Comparison of ENCODE assay signal across 8 cellular contexts in the genomic region with DNA sequence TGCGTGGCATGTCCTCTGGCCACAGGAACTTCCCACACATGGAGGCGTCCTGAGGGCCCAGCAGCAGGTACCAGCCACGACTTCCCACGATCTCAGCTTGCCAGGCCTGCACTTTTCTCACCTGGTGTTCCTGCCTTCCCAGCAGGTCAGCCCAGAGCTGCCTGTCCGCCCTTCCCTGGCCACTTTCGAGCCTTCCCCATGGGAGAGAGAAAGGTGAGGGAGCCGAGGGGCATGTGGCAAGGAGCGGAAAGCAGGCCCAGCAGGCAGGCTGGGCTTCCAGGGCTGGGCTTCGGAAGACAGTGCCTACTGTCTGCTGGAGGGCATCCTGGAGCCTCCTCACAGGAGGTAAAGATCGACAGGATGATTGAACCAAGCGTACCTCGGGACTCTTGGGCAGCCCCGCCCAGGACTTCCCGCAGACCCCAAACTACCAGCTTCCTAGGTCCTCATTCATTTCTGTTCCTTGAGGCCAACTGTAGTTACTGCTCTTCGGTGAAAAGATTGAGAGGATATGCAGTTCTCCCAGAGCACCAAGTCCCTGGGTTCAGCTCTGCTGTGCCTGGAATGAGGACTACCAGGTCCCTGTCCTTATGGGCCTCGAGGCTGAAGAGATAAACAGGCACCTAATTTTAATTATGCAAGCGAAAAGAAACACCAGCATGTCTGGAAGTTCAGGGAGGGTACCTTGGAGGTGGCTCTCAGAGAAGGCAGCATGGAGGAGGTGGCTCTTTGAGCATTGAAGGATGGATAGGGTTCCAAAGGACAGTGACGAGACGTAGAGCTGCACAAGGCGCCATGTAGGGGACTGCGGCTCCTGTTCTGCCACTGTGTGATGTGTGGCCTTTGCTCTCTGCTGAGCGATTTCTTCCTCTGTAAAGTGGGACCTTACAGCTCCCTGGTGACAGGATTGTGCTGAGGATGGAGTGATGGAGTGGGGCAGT.
A peak's percentile ranks its signal among the peaks of the same experiment; 100 is the strongest.
DNase-seq lines count a peak whose midpoint lies in the region; ATAC-seq and TF ChIP-seq lines count a peak whose summit lies in the region.

No MANE protein-coding gene starts in this region.

- H3K27ac ChIP-seq in A673 (ENCODE audit: low read depth, low read length, poor library complexity, severe bottlenecking) (peak overlapping the region; percentile 34), PC-9 (peak overlapping the region; percentile 35), esophagus squamous epithelium (peak overlapping the region; percentile 59 to 96 (median 84))

- no TSS peak for BruUV-seq in A673 (replicated peaks; lab: Mats Ljungman, UMichigan)
- TSS peak; percentile 52 for BruUV-seq in PC-9 (replicated peaks; lab: Mats Ljungman, UMichigan)

- intact Hi-C loops in A673 (cut with micrococcal nuclease; ENCODE audit: unreplicated experiment) (no loop called here), PC-9 (cut with micrococcal nuclease; ENCODE audit: unreplicated experiment) (loop anchor here (10.0 kb wide), 1 partner anchor 288 kb away; a partner anchor contains a TSS), esophagus squamous epithelium (cut with DNase I) (no loop called here), posterior vena cava (cut with DNase I) (no loop called here)

- H3K27me3 ChIP-seq in A673 (replicated peaks; ENCODE audit: insufficient read depth, low read depth, low read length, poor library complexity) = no peaks in the 10 kb centered on the region
- no peaks in the 10 kb centered on the region for H3K27me3 ChIP-seq in PC-9 (ENCODE audit: insufficient read depth, low read depth)
- no peaks in the 10 kb centered on the region for H3K27me3 ChIP-seq in esophagus squamous epithelium
- H3K27me3 ChIP-seq in BE2C = no peaks in the 10 kb centered on the region

- peaks cover 16% of the 10 kb centered on the region; the same call in 1 of the 2 replicates for H3F3A ChIP-seq in PC-9 (ENCODE audit: insufficient read depth, low read depth)

- H2AFZ ChIP-seq in PC-9 = no peak overlapping the region

- H3K4me3 ChIP-seq in A673 (ENCODE audit: low read depth, low read length, poor library complexity, severe bottlenecking) = no peak overlapping the region
- no peak overlapping the region for H3K4me3 ChIP-seq in PC-9
- H3K4me3 ChIP-seq in esophagus squamous epithelium = no peak overlapping the region
- H3K4me3 ChIP-seq in BE2C (ENCODE audit: low read depth, low read length) = no peak overlapping the region

- H3K27me3 Mint-ChIP-seq in progenitor cell of endocrine pancreas = no peaks in the 10 kb centered on the region

- DNase-seq in A673 (ENCODE audit: low spot score) = no peak
- DNase-seq in PC-9 = no peak
- no peak for DNase-seq in esophagus squamous epithelium (lab: John Stamatoyannopoulos, UW)
- DNase-seq in progenitor cell of endocrine pancreas (ENCODE audit: low spot score, unreplicated experiment) = no peak
- DNase-seq in BE2C = no peak
- DNase-seq in posterior vena cava (ENCODE audit: low spot score) = no peak
- no peak for DNase-seq in activated CD4-positive, alpha-beta T cell treated with anti-CD3 and anti-CD28 coated beads, Interleukin-2, amount 50 U/mL, for 1 hour

- no peak for ATAC-seq in HG02938 (IDR thresholded peaks at IDR 0.05; ENCODE audit: unreplicated experiment)

- H3K4me1 ChIP-seq in A673 (ENCODE audit: insufficient read depth, low read length, poor library complexity, severe bottlenecking) (peaks cover 27% of the 10 kb centered on the region), PC-9 (replicated peaks; ENCODE audit: insufficient read depth) (peaks cover 62% of the 10 kb centered on the region), esophagus squamous epithelium (peaks cover 46 to 100% (median 89%) of the 10 kb centered on the region in 3 donors), BE2C (peaks cover 73% of the 10 kb centered on the region)

- H3K9me2 ChIP-seq in PC-9 (ENCODE audit: insufficient read depth) = no peaks in the 10 kb centered on the region

- peak overlapping the region; percentile 37; the same call in 1 of the 2 replicates for H3K4me2 ChIP-seq in PC-9

- H3K36me3 Mint-ChIP-seq in progenitor cell of endocrine pancreas (ENCODE audit: insufficient read depth) = peaks cover 1% of the 10 kb centered on the region

- CTCF ChIA-PET in A673 (lab: Charles Lee) (no interaction called here), PC-9 (lab: Charles Lee) (interaction anchor here (0.6 to 1.9 kb wide), 2 partner anchors 38 to 78 kb away, joined by 5 read pairs; no protein-coding TSS in a partner anchor)

- peak overlapping the region; percentile 40 for H3K4me3 Mint-ChIP-seq in progenitor cell of endocrine pancreas (ENCODE audit: low read depth)

- no peaks in the 10 kb centered on the region for H4K20me1 ChIP-seq in PC-9 (ENCODE audit: insufficient read depth)

- peaks cover 72% of the 10 kb centered on the region for H3K79me2 ChIP-seq in PC-9 (ENCODE audit: low read depth)

- no peak for TF ChIP-seq POLR2A in esophagus squamous epithelium (IDR thresholded peaks at IDR 0.05)

- no peaks in the 10 kb centered on the region for H3K9me3 Mint-ChIP-seq in progenitor cell of endocrine pancreas (ENCODE audit: low read depth)

- 90 to 92% methylated on average over 10 to 11 of the region's 22 CpGs for WGBS in esophagus squamous epithelium, 2 donors

- TF ChIP-seq CTCF in A673 (conservative IDR thresholded peaks at IDR 0.05; ENCODE audit: low read depth, low read length) = no peak
- TF ChIP-seq CTCF in PC-9 (conservative IDR thresholded peaks at IDR 0.05) = no peak
- no peak for TF ChIP-seq CTCF in esophagus squamous epithelium (IDR thresholded peaks at IDR 0.05)
- no peak for TF ChIP-seq CTCF in progenitor cell of endocrine pancreas (IDR thresholded peaks at IDR 0.05; ENCODE audit: unreplicated experiment)
- TF ChIP-seq CTCF in BE2C (IDR thresholded peaks at IDR 0.05; ENCODE audit: low read depth, low read length) = no peak

- peak overlapping the region; percentile 96 for H3K27ac Mint-ChIP-seq in progenitor cell of endocrine pancreas

- POLR2A ChIA-PET in A673 (lab: Charles Lee; ENCODE audit: low non-redundant PET) = no interaction called here
- POLR2A ChIA-PET in PC-9 (lab: Charles Lee; ENCODE audit: unreplicated experiment) = no interaction called here

- no peaks in the 10 kb centered on the region for H3K36me3 ChIP-seq in A673 (ENCODE audit: insufficient read depth, low read length, poor library complexity, severe bottlenecking)
- no peaks in the 10 kb centered on the region for H3K36me3 ChIP-seq in PC-9 (ENCODE audit: low read depth)
- peaks cover 0 to 54% (median 0%) of the 10 kb centered on the region in 3 donors for H3K36me3 ChIP-seq in esophagus squamous epithelium
- peaks cover 7% of the 10 kb centered on the region for H3K36me3 ChIP-seq in BE2C

- peaks cover 42% of the 10 kb centered on the region for H3K4me1 Mint-ChIP-seq in progenitor cell of endocrine pancreas (ENCODE audit: low read depth)

- H3K9me3 ChIP-seq in A673 (ENCODE audit: low read depth, low read length, poor library complexity, severe bottlenecking) (no peaks in the 10 kb centered on the region), PC-9 (ENCODE audit: insufficient read depth, low read depth) (no peaks in the 10 kb centered on the region), esophagus squamous epithelium (no peaks in the 10 kb centered on the region), BE2C (no peaks in the 10 kb centered on the region)
